1 cellular context compared by ENCODE assay signal in genomic region chr1:15946546-15947381, GRCh38.
TF ChIP-seq lines count a peak whose summit lies in the region.

No MANE protein-coding gene starts in this region.

TF ChIP-seq in IMR-90, 13 proteins besides CTCF, POLR2A, EP300 and RAD21:
- TF ChIP-seq SMC3 (IDR thresholded peaks at IDR 0.05; ENCODE audit: low read depth, low read length) (no peak), RCOR1 (IDR thresholded peaks at IDR 0.05; ENCODE audit: insufficient replicate concordance, low read length) (no peak), MAZ (IDR thresholded peaks at IDR 0.05; ENCODE audit: borderline replicate concordance, low read depth, low read length) (no peak), NFE2L2 (IDR thresholded peaks at IDR 0.05; ENCODE audit: low read depth, low read length) (no peak), MAFK (IDR thresholded peaks at IDR 0.05; ENCODE audit: low read depth, low read length) (no peak)
